20 cellular contexts compared by ENCODE assay signal in the genomic region with DNA sequence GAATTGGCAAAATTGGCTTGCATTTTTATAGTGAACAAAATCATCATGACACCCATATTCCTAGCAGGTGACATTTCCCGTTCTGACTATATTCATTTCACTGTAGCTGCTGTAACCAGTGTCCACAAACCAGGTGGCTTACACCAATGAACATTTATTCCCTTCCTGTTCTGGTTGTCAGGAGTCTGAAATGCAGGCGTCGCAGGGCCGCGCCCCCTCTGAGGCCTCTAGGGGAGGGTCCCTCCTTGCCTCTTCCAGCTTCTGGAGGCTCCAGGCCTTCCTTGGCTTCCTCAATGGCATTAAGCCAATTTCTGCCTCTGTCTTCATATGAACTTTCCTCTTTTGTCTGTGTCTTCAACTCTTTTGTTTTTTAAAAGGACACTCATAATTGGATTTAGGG. TPM values are rescaled to one million over a fixed set of nuclear protein-coding genes. Genes with fewer than 3 reads are reported as not detected.
DNase-seq lines count a peak whose midpoint lies in the region; ATAC-seq and TF ChIP-seq lines count a peak whose summit lies in the region.
"Had no signal": no experiment of that assay in that cellular context is flagged by ENCODE, and none has a peak within 500 bp of the region (broad histone marks: within the 10 kb centered on the region; RNA-seq: fewer than 3 reads in every experiment).

No MANE protein-coding gene starts in this region.

- H3K36me3 ChIP-seq in endodermal cell (ENCODE audit: control insufficient read depth, insufficient read depth, low read length): no peaks in the 10 kb centered on the region
- H3K36me3 ChIP-seq: breast epithelium, esophagus squamous epithelium, stomach had no signal

- no peak for TF ChIP-seq CTCF in endodermal cell (conservative IDR thresholded peaks at IDR 0.05)

- DNase-seq in DMS53 (lab: John Stamatoyannopoulos, UW): peak; percentile 16
- DNase-seq in DMS53 treated with DMSO at 0.1 percent for 48 hours (lab: John Stamatoyannopoulos, UW; ENCODE audit: unreplicated experiment): no peak
- peak; percentile 17 for DNase-seq in GDM1 (lab: John Stamatoyannopoulos, UW)
- DNase-seq in NCI-H82 (lab: John Stamatoyannopoulos, UW): peak; percentile 88
- DNase-seq in endodermal cell: peak; percentile 62
- no peak for DNase-seq in RPMI8226
- DNase-seq in NCI-H2029 (lab: John Stamatoyannopoulos, UW): no peak
- DNase-seq: activated T-cell treated with anti-CD3 and anti-CD28 coated beads for 4 hours; C1 segment of cervical spinal cord; esophagus squamous epithelium; mammary epithelial cell; NCI-H1694 treated with DMSO at 0.1 percent for 48 hours; NCI-H524; stimulated activated CD4-positive, alpha-beta T cell treated with anti-CD3 and anti-CD28 coated beads, Interleukin-15, amount 100 ng/mL, for 24 hours; stomach had no signal

- ATAC-seq in GM21723 (IDR thresholded peaks at IDR 0.05; ENCODE audit: unreplicated experiment): no peak

- no peaks in the 10 kb centered on the region for H3K27me3 Mint-ChIP-seq in endodermal cell (ENCODE audit: insufficient read depth)

- H3K36me3 Mint-ChIP-seq in endodermal cell (ENCODE audit: low read depth): no peaks in the 10 kb centered on the region

- H3K9me3 Mint-ChIP-seq in endodermal cell: no peaks in the 10 kb centered on the region

- 92 to 93% methylated on average over 5 of the region's 5 CpGs for WGBS in endodermal cell (ENCODE audit: insufficient coverage in 1 of 2, insufficient read length in 1 of 2), 2 experiments

- H3K27ac ChIP-seq in endodermal cell (ENCODE audit: low read depth, low read length): no peak overlapping the region
- H3K27ac ChIP-seq: 22Rv1, esophagus squamous epithelium, stomach had no signal

- H3K4me1 ChIP-seq in endodermal cell (ENCODE audit: control insufficient read depth, insufficient read depth, low read length): no peaks in the 10 kb centered on the region
- H3K4me1 ChIP-seq: breast epithelium had no signal

- no peak overlapping the region for H3K4me3 Mint-ChIP-seq in endodermal cell

- H3K9me3 ChIP-seq in endodermal cell (ENCODE audit: control insufficient read depth, low read length): no peaks in the 10 kb centered on the region
- H3K9me3 ChIP-seq: breast epithelium, esophagus squamous epithelium, stomach had no signal

- H3K27ac Mint-ChIP-seq in endodermal cell: no peak overlapping the region

- H3K9ac ChIP-seq in endodermal cell (ENCODE audit: extremely low read depth, low read length, poor library complexity, severe bottlenecking): no peak overlapping the region

- peaks cover 3% of the 10 kb centered on the region for H3K4me1 Mint-ChIP-seq in endodermal cell

- no peaks in the 10 kb centered on the region for H3K27me3 ChIP-seq in endodermal cell (ENCODE audit: control insufficient read depth, insufficient read depth, low read length, poor library complexity, severe bottlenecking)
- H3K27me3 ChIP-seq: breast epithelium, esophagus squamous epithelium had no signal

- H3K4me3 ChIP-seq in endodermal cell (ENCODE audit: low read length): no peak overlapping the region
- H3K4me3 ChIP-seq: breast epithelium, esophagus squamous epithelium, stomach had no signal

RNA-seq across cellular contexts. Expression of gene RLN3, which starts 6.5 kb away (rescaled TPM):
- total RNA-seq in endodermal cell: not detected
- not detected for polyA plus RNA-seq in endodermal cell (2013, experiment 1 of 2)
- polyA plus RNA-seq in endodermal cell (2013, experiment 2 of 2): not detected
- total RNA-seq: breast epithelium, Daoy, esophagus squamous epithelium, mammary epithelial cell, stomach, urinary bladder had no signal
- polyA plus RNA-seq: mammary epithelial cell, stomach, urinary bladder had no signal

RNA-seq across cellular contexts. Expression of gene IL27RA, which starts 10.1 kb away (rescaled TPM):
- 10 to 100 TPM; 10.3 to 10.8 TPM for total RNA-seq in endodermal cell
- 4.4 TPM for polyA plus RNA-seq in endodermal cell (2013, experiment 1 of 2)
- polyA plus RNA-seq in endodermal cell (2013, experiment 2 of 2): 4.1 TPM

RNA-seq across cellular contexts. Expression of gene RFX1, which starts 15.4 kb away (rescaled TPM):
- total RNA-seq in endodermal cell: 10 to 100 TPM; 17.1 to 24.3 TPM
- polyA plus RNA-seq in endodermal cell (2013, experiment 1 of 2): 11.6 TPM
- polyA plus RNA-seq in endodermal cell (2013, experiment 2 of 2): 11.2 TPM

RNA-seq across cellular contexts. Expression of gene PALM3, which starts 40.4 kb away (rescaled TPM):
- total RNA-seq in endodermal cell: 1 to 10 TPM; 1.3 to 4.9 TPM
- polyA plus RNA-seq in endodermal cell (2013, experiment 1 of 2): 7.6 TPM
- 5.2 TPM for polyA plus RNA-seq in endodermal cell (2013, experiment 2 of 2)
- total RNA-seq: esophagus squamous epithelium, mammary epithelial cell had no signal
- polyA plus RNA-seq: mammary epithelial cell had no signal

RNA-seq across cellular contexts. Expression of gene MISP3, which starts 51.1 kb away (rescaled TPM):
- total RNA-seq in endodermal cell: 1 to 10 TPM in 1 of 2 donors, under 1 TPM in 1; 0.73 to 1.4 TPM
- 1.9 TPM for polyA plus RNA-seq in endodermal cell (2013, experiment 1 of 2)
- 1.8 TPM for polyA plus RNA-seq in endodermal cell (2013, experiment 2 of 2)

Comparison
In these comparisons a context has a peak if more than half of its experiments do, and no peak if none do; other contexts are left out.
1. DNase-seq: peak in DMS53 (single experiment), GDM1 (single experiment), NCI-H82 (single experiment) and endodermal cell (single experiment); none in DMS53 treated with DMSO at 0.1 percent for 48 hours (single experiment), RPMI8226 (single experiment) and NCI-H2029 (single experiment).